Comparison of ENCODE assay signal across 8 cellular contexts in the genomic region with DNA sequence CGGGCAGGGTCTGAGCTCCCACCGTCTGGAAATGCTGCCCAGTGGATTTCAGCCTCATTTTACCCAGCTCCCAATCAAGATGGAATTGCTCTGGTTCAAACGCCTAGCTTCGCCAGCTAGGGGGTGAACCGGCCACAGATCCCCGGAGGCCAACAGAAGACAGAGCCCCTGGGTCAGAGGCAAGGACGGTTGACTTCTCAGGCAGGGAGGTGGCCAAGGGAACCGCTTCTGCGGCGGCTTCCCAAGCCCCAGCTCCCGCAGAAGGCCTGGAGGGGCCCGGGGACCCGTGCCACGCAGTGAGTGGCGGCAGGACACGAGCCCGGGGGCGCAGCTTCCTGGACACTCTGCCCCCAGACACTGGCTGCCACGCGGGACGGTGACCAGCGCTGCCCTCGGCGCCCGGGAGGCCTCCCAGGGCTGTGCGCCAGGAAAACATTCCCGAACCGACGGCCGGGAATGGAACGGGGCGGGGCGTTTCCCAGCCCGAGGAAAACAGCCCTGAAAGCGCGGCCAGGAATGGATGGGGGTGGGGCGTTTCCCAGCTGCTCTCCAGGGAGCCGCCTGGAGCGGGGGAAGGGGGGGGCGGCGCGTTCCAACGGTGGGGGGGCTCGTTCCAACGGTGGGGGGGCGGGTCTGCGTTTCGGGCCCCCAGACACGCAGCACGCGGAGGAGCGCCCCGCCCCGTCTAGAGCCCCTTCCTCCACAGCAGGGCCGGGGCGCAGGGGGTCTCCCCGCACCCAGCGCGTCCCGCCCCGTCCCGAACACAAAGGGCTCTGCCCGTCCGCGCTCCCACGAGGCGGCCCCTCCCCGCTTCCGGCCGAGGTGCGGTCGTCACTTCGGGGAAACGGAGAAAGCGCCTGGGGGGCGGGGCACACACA. TPM values are rescaled to one million over a fixed set of nuclear protein-coding genes. Genes with fewer than 3 reads are reported as not detected.
DNase-seq lines count a peak whose midpoint lies in the region; ATAC-seq lines count a peak whose summit lies in the region.

No MANE protein-coding gene starts in this region.

- H3K9me3 ChIP-seq in NT2/D1 (ENCODE audit: insufficient read depth, low read length) (peaks cover 19% of the 10 kb centered on the region), esophagus (ENCODE audit: control insufficient read depth in 2 of 2, insufficient read depth in 1 of 2, low read depth in 1 of 2, low read length in 1 of 2) (peaks cover 0 to 4% of the 10 kb centered on the region in 2 donors), muscle layer of duodenum (ENCODE audit: control insufficient read depth in 1 of 2, low read length in 2 of 2) (peaks cover 0 to 1% of the 10 kb centered on the region in 2 donors)

- peaks cover 18% of the 10 kb centered on the region for H3K4me1 ChIP-seq in NT2/D1 (ENCODE audit: insufficient read depth, insufficient read length)
- peaks cover 2 to 18% of the 10 kb centered on the region in 2 donors for H3K4me1 ChIP-seq in esophagus (ENCODE audit: control insufficient read depth in 2 of 2, insufficient read depth in 2 of 2, low read length in 1 of 2)
- peaks cover 11 to 12% of the 10 kb centered on the region in 2 donors for H3K4me1 ChIP-seq in muscle layer of duodenum (ENCODE audit: control insufficient read depth in 1 of 2, insufficient read depth in 2 of 2, low read length in 2 of 2)

- H3K27me3 ChIP-seq in NT2/D1 (ENCODE audit: insufficient read depth, insufficient read length): peaks cover 5% of the 10 kb centered on the region
- no peaks in the 10 kb centered on the region for H3K27me3 ChIP-seq in esophagus (ENCODE audit: control insufficient read depth in 1 of 2, insufficient read depth in 2 of 2, low read length in 2 of 2)
- peaks cover 3% of the 10 kb centered on the region for H3K27me3 ChIP-seq in muscle layer of duodenum (ENCODE audit: low read depth, low read length)

- DNase-seq in DMS153 (lab: John Stamatoyannopoulos, UW) (peak; percentile 63), NT2/D1 (ENCODE audit: low read depth, low spot score) (peak; percentile 84), NCI-H1436 treated with DMSO at 0.1 percent for 48 hours (lab: John Stamatoyannopoulos, UW) (no peak)
- peak; percentile 91 for DNase-seq in activated T-cell treated with anti-CD3 and anti-CD28 coated beads, Interleukin-2, amount 50 U/mL, for 48 hours
- DNase-seq in stimulated activated CD8-positive, alpha-beta memory T cell treated with anti-CD3 and anti-CD28 coated beads, Interleukin-7, amount 100 ng/mL, for 1 hour (ENCODE audit: low read depth in 2 of 2): peak; percentile 58 to 73

- H3K36me3 ChIP-seq in NT2/D1 (ENCODE audit: insufficient read depth, insufficient read length, low read length): no peaks in the 10 kb centered on the region
- no peaks in the 10 kb centered on the region for H3K36me3 ChIP-seq in esophagus (ENCODE audit: control insufficient read depth in 2 of 2, insufficient read depth in 2 of 2, low read length in 1 of 2)
- peaks cover 0 to 5% of the 10 kb centered on the region in 2 donors for H3K36me3 ChIP-seq in muscle layer of duodenum (ENCODE audit: control insufficient read depth in 1 of 2, insufficient read depth in 2 of 2, low read length in 2 of 2)

- peak; percentile 73 for ATAC-seq in HG02678 (IDR thresholded peaks at IDR 0.05; ENCODE audit: unreplicated experiment)

- H3K27ac ChIP-seq in esophagus (ENCODE audit: low read depth in 2 of 2, low read length in 1 of 2) (peak overlapping the region; percentile 95 to 99), muscle layer of duodenum (ENCODE audit: low read length) (peak overlapping the region; percentile 98)

- H3K4me3 ChIP-seq in NT2/D1 (ENCODE audit: insufficient read length, low read depth): peak overlapping the region; percentile 51
- H3K4me3 ChIP-seq in esophagus (ENCODE audit: low read depth in 1 of 2, low read length in 2 of 2): peak overlapping the region; percentile 35 to 37
- peak overlapping the region; percentile 33 to 49 for H3K4me3 ChIP-seq in muscle layer of duodenum (ENCODE audit: low read depth in 1 of 2, low read length in 2 of 2)

- 2 to 6% methylated on average over 49 to 76 of the region's 76 CpGs for WGBS in esophagus, 2 donors

- H3K9ac ChIP-seq in NT2/D1 (ENCODE audit: insufficient read length, low read depth): peak overlapping the region; percentile 98

RNA-seq across cellular contexts. Expression of gene B4GALNT4, which starts 13.5 kb away (rescaled TPM):
- 1 to 10 TPM; 5.0 to 5.2 TPM for polyA plus RNA-seq in esophagus

RNA-seq across cellular contexts. Expression of gene IFITM3, which starts 35.2 kb away (rescaled TPM):
- polyA plus RNA-seq in esophagus: 100 to 1,000 TPM; 243 to 450 TPM

RNA-seq across cellular contexts. Expression of gene PKP3, which starts 38.2 kb away (rescaled TPM):
- polyA plus RNA-seq in esophagus: 100 to 1,000 TPM; 332 to 353 TPM

RNA-seq across cellular contexts. Expression of gene IFITM1, which starts 42.0 kb away (rescaled TPM):
- 100 to 1,000 TPM in 1 of 2 donors, 10 to 100 TPM in 1; 48.2 to 112 TPM for polyA plus RNA-seq in esophagus

RNA-seq across cellular contexts. Expression of gene IFITM2, which starts 48.2 kb away (rescaled TPM):
- 100 to 1,000 TPM in 1 of 2 donors, 10 to 100 TPM in 1; 72.3 to 165 TPM for polyA plus RNA-seq in esophagus
